In the genomic region with DNA sequence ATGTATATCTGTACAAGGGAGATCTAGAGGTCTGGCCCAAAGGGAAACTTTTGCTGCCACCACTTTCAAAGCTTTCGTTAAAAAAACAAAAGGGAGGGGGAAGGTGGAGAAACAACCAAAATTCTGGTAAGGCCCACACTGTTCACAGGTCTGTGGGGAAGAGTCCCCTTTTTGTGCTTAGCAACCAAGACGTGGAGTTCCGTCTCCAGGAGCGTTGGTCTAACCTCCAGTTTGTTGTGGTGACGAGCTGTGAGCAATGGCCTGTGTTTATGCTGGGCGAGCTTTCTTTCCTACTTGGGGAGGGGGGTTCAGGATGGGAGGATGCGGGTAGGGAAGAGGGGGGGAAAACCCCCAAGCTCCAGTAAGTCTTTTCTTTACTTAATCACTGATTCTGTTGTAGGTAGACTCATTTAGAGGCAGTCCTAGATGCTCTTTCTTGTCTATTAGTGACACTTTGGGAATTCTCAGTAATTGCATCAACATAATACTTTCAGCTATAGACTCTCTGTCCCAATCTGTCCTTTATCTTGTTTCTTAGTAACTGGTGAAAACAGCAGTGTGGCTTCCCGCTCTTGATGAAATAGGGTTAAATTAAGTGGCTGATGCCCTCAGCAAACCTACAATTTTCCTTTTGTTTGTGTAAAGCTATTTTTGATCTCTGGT, we compare ENCODE assay signal across 8 cellular contexts. TPM values are rescaled to one million over a fixed set of nuclear protein-coding genes. Genes with fewer than 3 reads are reported as not detected.
A peak's percentile ranks its signal among the peaks of the same experiment; 100 is the strongest.
DNase-seq lines count a peak whose midpoint lies in the region; ATAC-seq and TF ChIP-seq lines count a peak whose summit lies in the region.

No MANE protein-coding gene starts in this region.

- WGBS in right cardiac atrium: 2% methylated on average over 8 of the region's 8 CpGs

- H3K4me3 ChIP-seq in RWPE2 (ENCODE audit: severe bottlenecking) (peak overlapping the region; percentile 84), right cardiac atrium (ENCODE audit: low read length) (peak overlapping the region; percentile 76), skeletal muscle satellite cell (ENCODE audit: low read length) (peak overlapping the region; percentile 85)

- H3K27ac ChIP-seq in RWPE2 (ENCODE audit: poor library complexity, severe bottlenecking) (peak overlapping the region; percentile 46), right cardiac atrium (ENCODE audit: low read length) (peak overlapping the region; percentile 77)

- TF ChIP-seq CTCF in RWPE2 (IDR thresholded peaks at IDR 0.05; ENCODE audit: poor library complexity, severe bottlenecking): no peak

- peak overlapping the region; percentile 95 for H3K4me2 ChIP-seq in skeletal muscle satellite cell (ENCODE audit: low read length)

- peak; percentile 71 for DNase-seq in NK-92 treated with Interleukin-12 subunit alpha and Interleukin-12 subunit beta, amount 100 ng/mL, for 24 hours (lab: John Stamatoyannopoulos, UW)
- DNase-seq in NK-92 (lab: John Stamatoyannopoulos, UW; ENCODE audit: unreplicated experiment): no peak
- DNase-seq in RWPE2 (ENCODE audit: low spot score): no peak
- peak; percentile 76 for DNase-seq in activated naive CD4-positive, alpha-beta T cell treated with Interleukin-2 at 50 U/mL for 16 hours
- DNase-seq in right cardiac atrium: peak in 1 of 3 donors; percentile 48
- no peak for DNase-seq in NCI-H510A (lab: John Stamatoyannopoulos, UW)

- H3K36me3 ChIP-seq in RWPE2 (ENCODE audit: low read depth) (no peaks in the 10 kb centered on the region), skeletal muscle satellite cell (ENCODE audit: insufficient read depth, low read length) (no peaks in the 10 kb centered on the region)

- H3K9me3 ChIP-seq in RWPE2 (ENCODE audit: severe bottlenecking) (no peaks in the 10 kb centered on the region), right cardiac atrium (ENCODE audit: control insufficient read depth, low read length) (no peaks in the 10 kb centered on the region), skeletal muscle satellite cell (replicated peaks; ENCODE audit: low read length) (no peaks in the 10 kb centered on the region)

- no peaks in the 10 kb centered on the region for H3K27me3 ChIP-seq in RWPE2 (ENCODE audit: insufficient read depth, poor library complexity, severe bottlenecking)
- H3K27me3 ChIP-seq in right cardiac atrium (ENCODE audit: control insufficient read depth, insufficient read depth): no peaks in the 10 kb centered on the region
- H3K27me3 ChIP-seq in skeletal muscle satellite cell (ENCODE audit: control insufficient read depth, insufficient read depth, low read length): no peaks in the 10 kb centered on the region

- peak overlapping the region; percentile 99 for H3K9ac ChIP-seq in skeletal muscle satellite cell (ENCODE audit: low read depth, low read length)

- ATAC-seq in HG03064 (IDR thresholded peaks at IDR 0.05; ENCODE audit: low read depth, unreplicated experiment): peak; percentile 21
- peak; percentile 27; the same call in 1 of the 3 replicates for ATAC-seq in RWPE2 (ENCODE audit: low read depth)
- peak; percentile 4 to 30 for ATAC-seq in right cardiac atrium

- H3K4me1 ChIP-seq in RWPE2 (ENCODE audit: insufficient read depth, poor library complexity, severe bottlenecking) (peaks cover 16% of the 10 kb centered on the region), right cardiac atrium (ENCODE audit: control insufficient read depth, insufficient read depth, low read length) (peaks cover 3% of the 10 kb centered on the region), skeletal muscle satellite cell (ENCODE audit: control insufficient read depth, insufficient read depth, low read length) (peaks cover 27% of the 10 kb centered on the region)

- intact Hi-C loops in right cardiac atrium (cut with DNase I): loop anchor here in 1 of 4 donors (2.0 kb wide), 1 partner anchor 26 kb away; a partner anchor contains a TSS

RNA-seq across cellular contexts. Expression of a gene that starts 1.5 kb away (rescaled TPM):
- total RNA-seq in right cardiac atrium: 10 to 100 TPM; 56.1 to 98.7 (median 62.8) TPM
- 14.4 TPM for polyA plus RNA-seq in right cardiac atrium
- 10.4 and 16.6 TPM in 2 replicates for total RNA-seq in skeletal muscle satellite cell (2012; rRNA removed)

RNA-seq across cellular contexts. Expression of a gene that starts 25.5 kb away (rescaled TPM):
- total RNA-seq in right cardiac atrium: 1 to 10 TPM; 2.3 to 3.4 (median 2.6) TPM
- 0.97 TPM for polyA plus RNA-seq in right cardiac atrium
- 5.3 and 8.3 TPM in 2 replicates for total RNA-seq in skeletal muscle satellite cell (2012; rRNA removed)

RNA-seq across cellular contexts. Expression of a gene that starts 26.0 kb away (rescaled TPM):
- total RNA-seq in right cardiac atrium: 10 to 100 TPM; 11.0 to 16.7 (median 15.8) TPM
- 8.9 TPM for polyA plus RNA-seq in right cardiac atrium
- total RNA-seq in skeletal muscle satellite cell (2012; rRNA removed): 17.7 and 19.7 TPM in 2 replicates

RNA-seq across cellular contexts. Expression of a gene that starts 43.2 kb away (rescaled TPM):
- under 1 TPM; 0.15 to 0.89 (median 0.36) TPM for total RNA-seq in right cardiac atrium
- 0.09 TPM for polyA plus RNA-seq in right cardiac atrium
- 0.22 and 0.25 TPM in 2 replicates for total RNA-seq in skeletal muscle satellite cell (2012; rRNA removed)

RNA-seq across cellular contexts. Expression of a gene that starts 48.6 kb away (rescaled TPM):
- 10 to 100 TPM; 25.8 to 33.9 (median 31.6) TPM for total RNA-seq in right cardiac atrium
- 27.5 TPM for polyA plus RNA-seq in right cardiac atrium
- 20.5 and 29.7 TPM in 2 replicates for total RNA-seq in skeletal muscle satellite cell (2012; rRNA removed)

Comparison
In these comparisons a context has a peak if more than half of its experiments do, and no peak if none do; other contexts are left out.
1. DNase-seq: peak in NK-92 treated with Interleukin-12 subunit alpha and Interleukin-12 subunit beta, amount 100 ng/mL, for 24 hours (single experiment) and activated naive CD4-positive, alpha-beta T cell treated with Interleukin-2 at 50 U/mL for 16 hours (single experiment); none in NK-92 (single experiment), RWPE2 (single experiment) and NCI-H510A (single experiment).
2. Peak in every context shown above with its lines, with median percentiles within 50 percentile points of each other: ATAC-seq and H3K4me3 ChIP-seq.